1 cellular context compared by ENCODE assay signal in genomic region chr21:32520885-32521735, GRCh38.
TF ChIP-seq lines count a peak whose summit lies in the region.

No MANE protein-coding gene starts in this region.

TF ChIP-seq in GM23338, 12 proteins besides CTCF, POLR2A, EP300 and RAD21 (continued from another document):
- TF ChIP-seq ZNF462 (CRISPR knock-in tag; IDR thresholded peaks at IDR 0.05) (no peak), ETS1 (IDR thresholded peaks at IDR 0.05) (no peak), ZNF331 (CRISPR knock-in tag; IDR thresholded peaks at IDR 0.05; ENCODE audit: low read depth) (no peak), ZNF114 (CRISPR knock-in tag; IDR thresholded peaks at IDR 0.05) (no peak), EZH2phosphoT487 (IDR thresholded peaks at IDR 0.05; ENCODE audit: unreplicated experiment) (no peak)
